18 cellular contexts compared by ENCODE assay signal in the genomic region with DNA sequence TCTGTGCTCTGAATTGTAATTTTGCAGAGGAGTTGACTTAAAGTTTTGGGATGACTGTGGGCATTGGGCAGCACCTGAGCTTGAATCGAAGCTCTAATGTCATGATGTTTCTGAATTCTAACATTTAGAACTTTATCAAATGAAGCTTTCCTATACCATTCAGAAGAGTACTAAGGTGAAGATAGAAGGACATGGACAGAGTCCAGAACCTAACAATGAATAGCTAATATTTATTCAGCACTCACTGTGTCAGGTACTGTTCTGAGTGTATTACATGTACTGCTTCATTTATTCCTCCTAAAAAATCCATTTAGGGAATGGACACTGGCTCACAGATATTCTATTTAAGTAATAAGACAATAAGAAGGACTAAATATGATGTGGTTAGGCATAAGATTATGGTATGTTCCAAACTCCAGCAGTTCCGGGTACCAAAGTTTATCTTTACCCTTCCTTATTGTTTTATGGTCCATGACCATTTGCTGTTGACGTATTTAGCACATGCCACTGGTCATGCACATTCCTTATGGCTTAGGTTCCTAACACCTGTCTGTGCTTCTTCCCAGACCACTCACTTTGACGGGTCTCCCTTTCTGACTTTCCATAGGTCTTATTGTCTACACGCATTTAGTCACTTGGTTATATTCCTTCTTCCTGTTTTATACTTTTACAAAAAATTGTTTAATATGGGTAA. TPM values are rescaled to one million over a fixed set of nuclear protein-coding genes. Genes with fewer than 3 reads are reported as not detected.
A peak's percentile ranks its signal among the peaks of the same experiment; 100 is the strongest.
DNase-seq lines count a peak whose midpoint lies in the region; ATAC-seq lines count a peak whose summit lies in the region.
"Had no signal": no experiment of that assay in that cellular context is flagged by ENCODE, and none has a peak within 500 bp of the region (broad histone marks: within the 10 kb centered on the region; RNA-seq: fewer than 3 reads in every experiment).

No MANE protein-coding gene starts in this region.

- peak overlapping the region; percentile 76 for H2BK12ac ChIP-seq in trophoblast cell (ENCODE audit: low read length)

- no peak overlapping the region for H3K4me3 ChIP-seq in CD4-positive, CD25-positive, alpha-beta regulatory T cell (ENCODE audit: low read depth, low read length)
- H3K4me3 ChIP-seq in trophoblast cell (ENCODE audit: low read depth, low read length): no peak overlapping the region
- H3K4me3 ChIP-seq: SK-N-MC had no signal

- peak overlapping the region in 2 of 3 donors; percentile 8 to 20 for H3K27ac Mint-ChIP-seq in CD4-positive, CD25-positive, alpha-beta regulatory T cell

- H3K27ac ChIP-seq in CD4-positive, CD25-positive, alpha-beta regulatory T cell (ENCODE audit: insufficient read depth, low read length, poor library complexity, severe bottlenecking): no peak overlapping the region
- H3K27ac ChIP-seq in trophoblast cell (ENCODE audit: low read depth, low read length): peak overlapping the region; percentile 3
- H3K27ac ChIP-seq: SK-N-MC had no signal

- no peak overlapping the region for H3K9ac ChIP-seq in trophoblast cell (ENCODE audit: low read length)

- peak overlapping the region; percentile 21 for H4K91ac ChIP-seq in trophoblast cell (ENCODE audit: low read depth, low read length)

- H4K12ac ChIP-seq in trophoblast cell (ENCODE audit: low read depth, low read length): no peak overlapping the region

- peak overlapping the region; percentile 28 for H3K18ac ChIP-seq in trophoblast cell (ENCODE audit: low read length)

- peaks cover 0 to 3% (median 0%) of the 10 kb centered on the region in 7 donors for H3K9me3 Mint-ChIP-seq in CD4-positive, CD25-positive, alpha-beta regulatory T cell

- no peak overlapping the region for H4K8ac ChIP-seq in trophoblast cell (ENCODE audit: low read depth, low read length)

- no peaks in the 10 kb centered on the region for H3K79me2 ChIP-seq in trophoblast cell (ENCODE audit: control insufficient read depth, insufficient read depth, low read length, poor library complexity)

- no peak overlapping the region for H3K23ac ChIP-seq in trophoblast cell (ENCODE audit: low read length)

- peaks cover 5 to 11% (median 8%) of the 10 kb centered on the region in 4 donors for H3K4me1 Mint-ChIP-seq in CD4-positive, CD25-positive, alpha-beta regulatory T cell

- H3K79me1 ChIP-seq in trophoblast cell (ENCODE audit: low read length): peaks cover 5% of the 10 kb centered on the region

- H3K4me1 ChIP-seq in CD4-positive, CD25-positive, alpha-beta regulatory T cell (ENCODE audit: control insufficient read depth, insufficient read depth, low read length, poor library complexity, severe bottlenecking): no peaks in the 10 kb centered on the region
- H3K4me1 ChIP-seq in trophoblast cell (ENCODE audit: control insufficient read depth in 1 of 2, insufficient read depth in 2 of 2, low read length in 2 of 2): peaks cover 6 to 13% of the 10 kb centered on the region in 2 experiments

- peaks cover 25% of the 10 kb centered on the region for H3K36me3 ChIP-seq in CD4-positive, CD25-positive, alpha-beta regulatory T cell (ENCODE audit: control insufficient read depth, insufficient read depth, low read length)
- no peaks in the 10 kb centered on the region for H3K36me3 ChIP-seq in trophoblast cell (ENCODE audit: control insufficient read depth in 1 of 2, insufficient read depth in 2 of 2, low read length in 2 of 2)

- no peak overlapping the region for H2BK5ac ChIP-seq in trophoblast cell (ENCODE audit: low read depth, low read length, poor library complexity)

- peak overlapping the region; percentile 31 for H2AK5ac ChIP-seq in trophoblast cell (ENCODE audit: low read length)

- peak overlapping the region; percentile 69 for H3K4ac ChIP-seq in trophoblast cell (ENCODE audit: low read depth, low read length)

- intact Hi-C loops in left colon (cut with DNase I, micrococcal nuclease): no loop called here

- no peak for ATAC-seq in CD4-positive, CD25-positive, alpha-beta regulatory T cell (ENCODE audit: low read depth in 2 of 2)
- ATAC-seq in left colon (peak; percentile 100), GM18868 (IDR thresholded peaks at IDR 0.05; ENCODE audit: unreplicated experiment) (no peak), GM19452 (IDR thresholded peaks at IDR 0.05; ENCODE audit: unreplicated experiment) (no peak)

- H3K4me2 ChIP-seq in trophoblast cell (ENCODE audit: low read length): no peak overlapping the region

- H3K14ac ChIP-seq in trophoblast cell (ENCODE audit: low read length): no peak overlapping the region

- peaks cover 33% of the 10 kb centered on the region for H3K36me3 Mint-ChIP-seq in CD4-positive, CD25-positive, alpha-beta regulatory T cell

- no peaks in the 10 kb centered on the region for H3K27me3 ChIP-seq in CD4-positive, CD25-positive, alpha-beta regulatory T cell (ENCODE audit: control insufficient read depth, insufficient read depth, low read length)
- no peaks in the 10 kb centered on the region for H3K27me3 ChIP-seq in trophoblast cell (ENCODE audit: insufficient read depth, low read length)

- no peak overlapping the region for H2AFZ ChIP-seq in trophoblast cell (ENCODE audit: insufficient read depth, low read length, poor library complexity)

- peak overlapping the region; percentile 66 for H2BK120ac ChIP-seq in trophoblast cell (ENCODE audit: insufficient read depth, low read length, poor library complexity)

- H3K4me3 Mint-ChIP-seq in CD4-positive, CD25-positive, alpha-beta regulatory T cell: no peak overlapping the region
- H3K4me3 Mint-ChIP-seq: IgD-negative memory B cell had no signal

- no peaks in the 10 kb centered on the region for H3K27me3 Mint-ChIP-seq in CD4-positive, CD25-positive, alpha-beta regulatory T cell
- H3K27me3 Mint-ChIP-seq: IgD-negative memory B cell had no signal

- H3K9me3 ChIP-seq in CD4-positive, CD25-positive, alpha-beta regulatory T cell (ENCODE audit: control insufficient read depth in 2 of 2, low read length in 2 of 2): no peaks in the 10 kb centered on the region
- H3K9me3 ChIP-seq in trophoblast cell (ENCODE audit: insufficient read depth, low read depth, low read length): no peaks in the 10 kb centered on the region

- WGBS in trophoblast cell (ENCODE audit: extremely low coverage, insufficient coverage, insufficient read length): no CpG with 5 or more reads among the region's 5 CpGs

- no peak for DNase-seq in CD4-positive, CD25-positive, alpha-beta regulatory T cell
- DNase-seq in NCI-H2029 treated with DMSO at 0.1 percent for 48 hours (lab: John Stamatoyannopoulos, UW) (peak; percentile 30), left colon (peak in 1 of 2 donors; percentile 33), trophoblast cell (no peak), 8988T (no peak), NCI-H345 treated with DMSO at 0.1 percent for 48 hours (lab: John Stamatoyannopoulos, UW; ENCODE audit: unreplicated experiment) (no peak)
- DNase-seq: C1 segment of cervical spinal cord; Calu3; HCEC 1CT; NCI-H1436; NCI-H2081 treated with DMSO at 0.1 percent for 48 hours; NCI-H524 treated with DMSO at 0.1 percent for 48 hours; NK-92 treated with Interleukin-12 subunit alpha and Interleukin-12 subunit beta, amount 100 ng/mL, for 24 hours; OCI-M1 had no signal

RNA-seq across cellular contexts. Expression of gene BCKDHB, which starts 20.3 kb away (rescaled TPM):
- 15.2 TPM for total RNA-seq in CD4-positive, CD25-positive, alpha-beta regulatory T cell
- 10 to 100 TPM; 17.4 to 28.7 (median 25.5) TPM for polyA plus RNA-seq in CD4-positive, CD25-positive, alpha-beta regulatory T cell
- 10 to 100 TPM; 46.8 to 48.6 TPM for total RNA-seq in left colon
- 16.6 and 17.3 TPM in 2 replicates for polyA plus RNA-seq in trophoblast cell (2013)
